In the genomic region with DNA sequence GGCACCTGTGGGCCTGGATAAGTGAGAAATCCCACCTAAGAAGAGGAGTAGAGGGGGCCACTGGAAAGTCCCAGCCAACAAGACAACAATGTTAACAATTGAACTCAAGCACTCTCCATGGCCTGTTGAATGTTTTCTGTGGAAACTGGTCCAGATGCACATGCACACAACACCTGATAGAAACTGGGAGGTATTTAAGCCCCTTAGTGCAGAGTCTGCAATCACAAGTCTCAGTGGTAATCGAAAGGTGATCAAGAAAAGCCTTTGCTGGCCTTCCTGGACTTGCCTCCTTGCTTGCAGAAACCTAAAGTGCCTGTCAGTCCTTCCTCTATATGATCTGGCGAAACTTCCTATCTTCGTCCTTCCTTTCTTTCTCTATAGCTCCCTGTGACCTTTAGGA, we compare ENCODE assay signal across 1 cellular context.
TF ChIP-seq lines count a peak whose summit lies in the region.

No MANE protein-coding gene starts in this region.

TF ChIP-seq in SK-N-SH, 30 proteins besides CTCF, POLR2A, EP300 and RAD21 (continued from another document):
- no peak for TF ChIP-seq CHD2 (IDR thresholded peaks at IDR 0.05; ENCODE audit: low read length, partially characterized antibody)
- no peak for TF ChIP-seq TAF1 (IDR thresholded peaks at IDR 0.05; ENCODE audit: borderline replicate concordance, low read depth, low read length)
- no peak for TF ChIP-seq SIN3A (IDR thresholded peaks at IDR 0.05; ENCODE audit: borderline replicate concordance, low read depth, low read length)
- TF ChIP-seq SMC3 (IDR thresholded peaks at IDR 0.05; ENCODE audit: low read depth, low read length): no peak
- TF ChIP-seq YY1 (IDR thresholded peaks at IDR 0.05; ENCODE audit: low read depth): no peak
- TF ChIP-seq RFX5 (IDR thresholded peaks at IDR 0.05; ENCODE audit: low read length): no peak
- no peak for TF ChIP-seq JUND (IDR thresholded peaks at IDR 0.05)
- TF ChIP-seq, protein P1, sequence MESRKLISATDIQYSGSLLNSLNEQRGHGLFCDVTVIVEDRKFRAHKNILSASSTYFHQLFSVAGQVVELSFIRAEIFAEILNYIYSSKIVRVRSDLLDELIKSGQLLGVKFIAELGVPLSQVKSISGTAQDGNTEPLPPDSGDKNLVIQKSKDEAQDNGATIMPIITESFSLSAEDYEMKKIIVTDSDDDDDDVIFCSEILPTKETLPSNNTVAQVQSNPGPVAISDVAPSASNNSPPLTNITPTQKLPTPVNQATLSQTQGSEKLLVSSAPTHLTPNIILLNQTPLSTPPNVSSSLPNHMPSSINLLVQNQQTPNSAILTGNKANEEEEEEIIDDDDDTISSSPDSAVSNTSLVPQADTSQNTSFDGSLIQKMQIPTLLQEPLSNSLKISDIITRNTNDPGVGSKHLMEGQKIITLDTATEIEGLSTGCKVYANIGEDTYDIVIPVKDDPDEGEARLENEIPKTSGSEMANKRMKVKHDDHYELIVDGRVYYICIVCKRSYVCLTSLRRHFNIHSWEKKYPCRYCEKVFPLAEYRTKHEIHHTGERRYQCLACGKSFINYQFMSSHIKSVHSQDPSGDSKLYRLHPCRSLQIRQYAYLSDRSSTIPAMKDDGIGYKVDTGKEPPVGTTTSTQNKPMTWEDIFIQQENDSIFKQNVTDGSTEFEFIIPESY (IDR thresholded peaks at IDR 0.05; ENCODE audit: borderline replicate concordance, low read depth): no peak
